Comparison of ENCODE assay signal across 8 cellular contexts in genomic region chr7:128531955-128532478, GRCh38. TPM values are rescaled to one million over a fixed set of nuclear protein-coding genes. Genes with fewer than 3 reads are reported as not detected.
DNase-seq lines count a peak whose midpoint lies in the region; ATAC-seq and TF ChIP-seq lines count a peak whose summit lies in the region.
"Not testable (repeated sequence)": the region's sequence is repeated elsewhere in the genome, so short reads cannot be mapped to it uniquely, and the experiment has no call there.

No MANE protein-coding gene starts in this region.

- H3K4me3 ChIP-seq in fibroblast of mammary gland (ENCODE audit: control insufficient read depth, low read depth, low read length) (peak overlapping the region; percentile 83), mesodermal cell (ENCODE audit: extremely low read depth, insufficient read depth, low read length, poor library complexity, severe bottlenecking) (peak overlapping the region; percentile 65)

- 0 to 2% methylated on average over 11 to 14 of the region's 35 CpGs for WGBS in mesodermal cell (ENCODE audit: insufficient coverage in 2 of 2), 2 experiments

- H3K4me1 ChIP-seq in mesodermal cell (ENCODE audit: control insufficient read depth, insufficient read depth, low read length, poor library complexity, severe bottlenecking), result not testable (repeated sequence)

- H3K27me3 Mint-ChIP-seq in T-helper 1 cell treated with Interleukin-12 subunit alpha and Interleukin-12 subunit beta and Interleukin-4 antibody, amounts not matched to agents 30 μg/mL and 1 μg/mL, for 36 hours (ENCODE audit: low read depth), result not testable (repeated sequence)

- peaks cover 32% of the 10 kb centered on the region for H3K4me1 Mint-ChIP-seq in T-helper 1 cell treated with Interleukin-12 subunit alpha and Interleukin-12 subunit beta and Interleukin-4 antibody, amounts not matched to agents 30 μg/mL and 1 μg/mL, for 36 hours (ENCODE audit: low read depth)

- ATAC-seq in GM19455 (IDR thresholded peaks at IDR 0.05; ENCODE audit: unreplicated experiment), result peak; percentile 4
- peak in 1 of 2 donors; percentile 11 for ATAC-seq in activated naive CD4-positive, alpha-beta T cell treated with anti-CD3 and anti-CD28 coated beads, Interleukin-2, amount 50 U/mL, for 72 hours

- H3K36me3 Mint-ChIP-seq in T-helper 1 cell treated with Interleukin-12 subunit alpha and Interleukin-12 subunit beta and Interleukin-4 antibody, amounts not matched to agents 30 μg/mL and 1 μg/mL, for 36 hours (ENCODE audit: low read depth), result peaks cover 17% of the 10 kb centered on the region
- peaks cover 10 to 21% of the 10 kb centered on the region in 2 donors for H3K36me3 Mint-ChIP-seq in activated naive CD4-positive, alpha-beta T cell treated with anti-CD3 and anti-CD28 coated beads, Interleukin-2, amount 50 U/mL, for 72 hours

- DNase-seq in AG08395 (ENCODE audit: low spot score) (peak; percentile 6), fibroblast of mammary gland (ENCODE audit: low read depth) (peak; percentile 14)
- DNase-seq in activated naive CD4-positive, alpha-beta T cell treated with anti-CD3 and anti-CD28 coated beads, Interleukin-2, amount 50 U/mL, for 72 hours (ENCODE audit: low spot score in 2 of 2), result peak; percentile 41 to 69
- peak; percentile 46 to 51 for DNase-seq in stimulated activated CD4-positive, alpha-beta T cell treated with anti-CD3 and anti-CD28 coated beads, Interleukin-2, amount 100 ng/mL, for 24 hours

- H3K27ac ChIP-seq in KOPT-K1 (ENCODE audit: low read depth, low read length, poor library complexity, severe bottlenecking) (peak overlapping the region; percentile 68), mesodermal cell (ENCODE audit: low read depth, low read length, severe bottlenecking) (peak overlapping the region; percentile 91)

- H3K4me3 Mint-ChIP-seq in T-helper 1 cell treated with Interleukin-12 subunit alpha and Interleukin-12 subunit beta and Interleukin-4 antibody, amounts not matched to agents 30 μg/mL and 1 μg/mL, for 36 hours, result peak overlapping the region; percentile 90

- not testable (repeated sequence) for H3K9me3 ChIP-seq in KOPT-K1 (ENCODE audit: insufficient read depth, low read length, poor library complexity, severe bottlenecking); mesodermal cell (ENCODE audit: control insufficient read depth, low read length)

- not testable (repeated sequence) for H3K9me3 Mint-ChIP-seq in T-helper 1 cell treated with Interleukin-12 subunit alpha and Interleukin-12 subunit beta and Interleukin-4 antibody, amounts not matched to agents 30 μg/mL and 1 μg/mL, for 36 hours; activated naive CD4-positive, alpha-beta T cell treated with anti-CD3 and anti-CD28 coated beads, Interleukin-2, amount 50 U/mL, for 72 hours

- H3K36me3 ChIP-seq in KOPT-K1 (ENCODE audit: insufficient read depth, low read length) (peaks cover 33% of the 10 kb centered on the region), mesodermal cell (ENCODE audit: control insufficient read depth, insufficient read depth, low read length) (peaks cover 17% of the 10 kb centered on the region)

- TF ChIP-seq CTCF in fibroblast of mammary gland (conservative IDR thresholded peaks at IDR 0.05; ENCODE audit: control insufficient read depth, insufficient read depth, low read depth, low read length), result not testable (repeated sequence)

- H3K27ac Mint-ChIP-seq in T-helper 1 cell treated with Interleukin-12 subunit alpha and Interleukin-12 subunit beta and Interleukin-4 antibody, amounts not matched to agents 30 μg/mL and 1 μg/mL, for 36 hours, result peak overlapping the region; percentile 90
- H3K27ac Mint-ChIP-seq in activated naive CD4-positive, alpha-beta T cell treated with anti-CD3 and anti-CD28 coated beads, Interleukin-2, amount 50 U/mL, for 72 hours, result peak overlapping the region; percentile 93 to 96

RNA-seq across cellular contexts. Expression of gene METTL2B, which starts 55.5 kb away (rescaled TPM):
- total RNA-seq in activated naive CD4-positive, alpha-beta T cell treated with anti-CD3 and anti-CD28 coated beads, Interleukin-2, amount 50 U/mL, for 72 hours, result 10 to 100 TPM; 31.1 to 34.1 TPM
- 19.3 TPM for polyA plus RNA-seq in mesodermal cell (2013, experiment 1 of 2)
- 20.6 TPM for polyA plus RNA-seq in mesodermal cell (2013, experiment 2 of 2)
